Comparison of ENCODE assay signal across 23 cellular contexts in genomic region chr12:63196168-63196567, GRCh38. TPM values are rescaled to one million over a fixed set of nuclear protein-coding genes. Genes with fewer than 3 reads are reported as not detected.
DNase-seq lines count a peak whose midpoint lies in the region; ATAC-seq, FAIRE-seq and TF ChIP-seq lines count a peak whose summit lies in the region.
"Had no signal": no experiment of that assay in that cellular context is flagged by ENCODE, and none has a peak within 500 bp of the region (broad histone marks: within the 10 kb centered on the region; RNA-seq: fewer than 3 reads in every experiment).

No MANE protein-coding gene starts in this region.

- H3K14ac ChIP-seq in H1 (ENCODE audit: insufficient read length), result no peak overlapping the region

- intact Hi-C loops in Calu3 (cut with micrococcal nuclease; ENCODE audit: unreplicated experiment) (no loop called here), body of pancreas (cut with DNase I) (no loop called here)

- peaks cover 11% of the 10 kb centered on the region for H3K4me1 Mint-ChIP-seq in Calu3 (ENCODE audit: low read depth, unreplicated experiment)
- H3K4me1 Mint-ChIP-seq: CD4-positive, alpha-beta memory T cell had no signal

- no peak overlapping the region for H4K8ac ChIP-seq in H1 (ENCODE audit: extremely low read depth, insufficient read depth, low read length)

- H3K27ac ChIP-seq in H1 (ENCODE audit: low read depth, low read length) (no peak overlapping the region), body of pancreas (no peak overlapping the region)
- H3K27ac ChIP-seq: A549 had no signal

- TF ChIP-seq RAD21 in H1 (IDR thresholded peaks at IDR 0.05 in 1 of 2, conservative IDR thresholded peaks at IDR 0.05 in 1 of 2; ENCODE audit: low read depth in 2 of 2, low read length in 2 of 2), result no peak

- no peak for FAIRE-seq in H1 (lab: Jason Lieb, UNC)
- FAIRE-seq: A549, D721Med, GM12891, GM18507 had no signal

- BruUV-seq in Calu3 (replicated peaks; lab: Mats Ljungman, UMichigan), result no TSS peak

- no peak overlapping the region for H4K91ac ChIP-seq in H1 (replicated peaks; ENCODE audit: insufficient read length, low read length)

- no peak overlapping the region for H2BK120ac ChIP-seq in H1 (replicated peaks; ENCODE audit: low read depth, low read length)

- no peaks in the 10 kb centered on the region for H3K9me3 ChIP-seq in H1 (ENCODE audit: insufficient read depth in 2 of 2, low read depth in 1 of 2, low read length in 1 of 2)
- no peaks in the 10 kb centered on the region for H3K9me3 ChIP-seq in body of pancreas
- H3K9me3 ChIP-seq: A549 had no signal

- DNase-seq in Calu3, result peak; percentile 15
- DNase-seq in H1 (ENCODE audit: low read depth in 1 of 2, low spot score in 2 of 2), result no peak
- peak; percentile 33 for DNase-seq in mucosa of gallbladder (ENCODE audit: low spot score)
- DNase-seq in HUDEP-2 (lab: John Stamatoyannopoulos, UW; ENCODE audit: unreplicated experiment in 76 of 76), result no peak
- no peak for DNase-seq in GM03348 (ENCODE audit: low spot score)
- DNase-seq in cortex of kidney (lab: John Stamatoyannopoulos, UW), result no peak
- no peak for DNase-seq in body of pancreas
- DNase-seq: 8988T; C1 segment of cervical spinal cord; CD4-positive, alpha-beta memory T cell; COR-L47; DMS 273 treated with DMSO at 0.1 percent for 48 hours; DMS79; EL; GDM1; GOT3; H7; HCEC 1CT had no signal

- H3K4me1 ChIP-seq in H1 (replicated peaks in 1 of 4; ENCODE audit: control insufficient read depth in 3 of 4, insufficient read depth in 4 of 4, low read length in 3 of 4) (no peaks in the 10 kb centered on the region), body of pancreas (no peaks in the 10 kb centered on the region)
- H3K4me1 ChIP-seq: A549 had no signal

- no peak overlapping the region for H2BK5ac ChIP-seq in H1 (ENCODE audit: low read depth, low read length)

- no peaks in the 10 kb centered on the region for H3K79me1 ChIP-seq in H1 (ENCODE audit: low read depth, low read length)

- ATAC-seq in body of pancreas, result no peak
- ATAC-seq: A549 had no signal

- no peak overlapping the region for H2AK5ac ChIP-seq in H1 (ENCODE audit: low read depth, low read length)

- H3K9me3 Mint-ChIP-seq in Calu3 (ENCODE audit: low read depth, unreplicated experiment), result peaks cover 8% of the 10 kb centered on the region

- peaks cover 13% of the 10 kb centered on the region for H3K27me3 Mint-ChIP-seq in Calu3 (ENCODE audit: unreplicated experiment)

- 0 out of 2 replicates have a peak overlapping the region, but pooled peaks have one; percentile 8 for H2AFZ ChIP-seq in H1 (ENCODE audit: low read length)

- H3K4me3 Mint-ChIP-seq in Calu3 (ENCODE audit: low read depth, unreplicated experiment), result no peak overlapping the region
- H3K4me3 Mint-ChIP-seq: CD4-positive, alpha-beta memory T cell had no signal

- H2BK15ac ChIP-seq in H1 (ENCODE audit: low read length), result no peak overlapping the region

- no peak overlapping the region for H3K4me2 ChIP-seq in H1 (ENCODE audit: insufficient read depth in 1 of 2, low read depth in 2 of 2, low read length in 2 of 2)
- H3K4me2 ChIP-seq: A549 had no signal

- TF ChIP-seq POLR2A in H1 (IDR thresholded peaks at IDR 0.05; ENCODE audit: control extremely low read depth in 1 of 2, low read depth in 2 of 2, low read length in 2 of 2), result no peak
- no peak for TF ChIP-seq POLR2A in body of pancreas (IDR thresholded peaks at IDR 0.05)

- WGBS in H1 (ENCODE audit: extremely low coverage in 1 of 2, insufficient coverage in 1 of 2, insufficient read length in 1 of 2, insufficient replicate concordance in 2 of 2, low coverage in 1 of 2, low lambda C conversion rate in 2 of 2, missing lambda C conversion rate in 1 of 2), 2 experiments, result 91% methylated on average over 7 of the region's 7 CpGs; no CpG with 5 or more reads in 1 of the 2 experiments
- 53 to 63% methylated on average over 7 of the region's 7 CpGs for WGBS in body of pancreas, 2 donors

- no peak overlapping the region for H3K9ac ChIP-seq in H1 (replicated peaks in 1 of 4; ENCODE audit: extremely low read depth in 1 of 4, low read depth in 3 of 4, low read length in 3 of 4)

- H4K5ac ChIP-seq in H1 (ENCODE audit: insufficient read length, low read depth, low read length), result no peak overlapping the region

- no peaks in the 10 kb centered on the region for H3K36me3 ChIP-seq in H1 (ENCODE audit: control insufficient read depth in 2 of 4, insufficient read depth in 4 of 4, low read length in 3 of 4)
- H3K36me3 ChIP-seq in body of pancreas (replicated peaks in 1 of 2; ENCODE audit: insufficient read depth in 1 of 2, low read depth in 2 of 2), result no peaks in the 10 kb centered on the region

- CTCF ChIA-PET in Calu3 (lab: Charles Lee), result no interaction called here
- CTCF ChIA-PET in H1 (lab: Charles Lee; ENCODE audit: partially characterized antibody), result interaction anchor here (1.1 kb wide), 1 partner anchor 45 kb away, joined by 3 read pairs; the partner anchor contains the start of gene AVPR1A

- TF ChIP-seq CTCF in Calu3 (IDR thresholded peaks at IDR 0.05; ENCODE audit: unreplicated experiment), result no peak
- TF ChIP-seq CTCF in H1 (IDR thresholded peaks at IDR 0.05; ENCODE audit: control extremely low read depth in 1 of 3, insufficient read depth in 1 of 3, low read depth in 1 of 3, low read length in 3 of 3), result no peak
- no peak for TF ChIP-seq CTCF in body of pancreas (IDR thresholded peaks at IDR 0.05)

- H4K20me1 ChIP-seq in H1 (replicated peaks in 1 of 2; ENCODE audit: control insufficient read depth in 1 of 2, insufficient read depth in 2 of 2, low read length in 2 of 2), result no peaks in the 10 kb centered on the region

- H3K4ac ChIP-seq in H1 (replicated peaks; ENCODE audit: insufficient read length, low read depth, low read length), result no peak overlapping the region

- H3K23me2 ChIP-seq in H1 (ENCODE audit: low read depth, low read length), result no peaks in the 10 kb centered on the region

- H3K79me2 ChIP-seq in H1 (ENCODE audit: control insufficient read depth in 1 of 2, insufficient read depth in 2 of 2, low read length in 2 of 2), result no peaks in the 10 kb centered on the region

- H3K18ac ChIP-seq in H1 (ENCODE audit: extremely low read depth, low read length), result no peak overlapping the region

- no peak overlapping the region for H3K56ac ChIP-seq in H1 (replicated peaks; ENCODE audit: insufficient read length, low read depth, low read length)

- no peak overlapping the region for H3K23ac ChIP-seq in H1 (ENCODE audit: insufficient read length)

- no peak overlapping the region for H3K4me3 ChIP-seq in H1 (ENCODE audit: extremely low read depth in 1 of 4, insufficient read depth in 2 of 4, low read depth in 3 of 4, low read length in 4 of 4)
- H3K4me3 ChIP-seq in body of pancreas, result no peak overlapping the region
- H3K4me3 ChIP-seq: A549 had no signal

- POLR2A ChIA-PET in H1 (lab: Charles Lee; ENCODE audit: partially characterized antibody), result no interaction called here

- no peak overlapping the region for H2BK12ac ChIP-seq in H1 (ENCODE audit: low read depth, low read length)

- TF ChIP-seq EP300 in H1 (IDR thresholded peaks at IDR 0.05; ENCODE audit: borderline replicate concordance in 1 of 2, low read depth in 2 of 2, low read length in 2 of 2), result no peak

- H2BK20ac ChIP-seq in H1 (ENCODE audit: low read length), result no peak overlapping the region

- H3K36me3 Mint-ChIP-seq in Calu3 (ENCODE audit: insufficient read depth, unreplicated experiment), result no peaks in the 10 kb centered on the region
- H3K36me3 Mint-ChIP-seq: CD4-positive, alpha-beta memory T cell had no signal

- H3K27me3 ChIP-seq in H1 (replicated peaks in 1 of 4; ENCODE audit: control insufficient read depth in 3 of 4, extremely low read depth in 1 of 4, insufficient read depth in 3 of 4, low read length in 3 of 4), result no peaks in the 10 kb centered on the region
- H3K27me3 ChIP-seq in body of pancreas, result no peaks in the 10 kb centered on the region

- H3K27ac Mint-ChIP-seq in Calu3 (ENCODE audit: unreplicated experiment), result no peak overlapping the region
- H3K27ac Mint-ChIP-seq: CD4-positive, alpha-beta memory T cell had no signal

TF ChIP-seq in H1, 55 proteins besides CTCF, POLR2A, EP300 and RAD21:
- no peak for TF ChIP-seq SAP30 (IDR thresholded peaks at IDR 0.05; ENCODE audit: insufficient read depth, insufficient replicate concordance, low read length)
- no peak for TF ChIP-seq CBX8 (IDR thresholded peaks at IDR 0.05; ENCODE audit: borderline replicate concordance, low read depth, low read length)
- TF ChIP-seq RBBP5 (IDR thresholded peaks at IDR 0.05; ENCODE audit: borderline replicate concordance, low read depth, low read length), result no peak
- TF ChIP-seq SP2 (IDR thresholded peaks at IDR 0.05; ENCODE audit: low read length), result no peak
- no peak for TF ChIP-seq SIRT6 (IDR thresholded peaks at IDR 0.05; ENCODE audit: low read length)
- TF ChIP-seq SIN3A (conservative IDR thresholded peaks at IDR 0.05 in 1 of 2, IDR thresholded peaks at IDR 0.05 in 1 of 2; ENCODE audit: low read depth in 1 of 2, low read length in 2 of 2), result no peak
- no peak for TF ChIP-seq NANOG (IDR thresholded peaks at IDR 0.05; ENCODE audit: insufficient read depth, low read depth, low read length, poor library complexity, severe bottlenecking)
- no peak for TF ChIP-seq CHD1 (IDR thresholded peaks at IDR 0.05; ENCODE audit: low read depth, low read length)
- no peak for TF ChIP-seq TBP (IDR thresholded peaks at IDR 0.05; ENCODE audit: low read depth, low read length)
TF ChIP-seq in H1: peak in this region for 0.

RNA-seq across cellular contexts. Expression of gene AVPR1A, which starts 45.2 kb away (rescaled TPM):
- 0.66 and 0.98 TPM in 2 replicates for total RNA-seq in Calu3 (2022)
- 0.11 and 0.20 TPM in 2 replicates for total RNA-seq in H1 (2021; fragmentation: NEBNext Ultra II Directional; extraction: Animal tissue kit (Norgen Biotek cat#: 25700))
- 0.13 and 0.14 TPM in 2 replicates for polyA plus RNA-seq in H1 (2011; rRNA removed)
- 0.09 TPM for polyA plus RNA-seq in H1 (2011; cell fraction: cytosol; rRNA removed)
- polyA plus RNA-seq in H1 (2011; cell fraction: nucleus; rRNA removed), result 0.01 TPM
- polyA plus RNA-seq in H1 (2012, experiment 1 of 2), result 0.09 to 0.11 TPM (median 0.11 TPM) in 3 of 4 replicates, not detected in the other
- polyA plus RNA-seq in H1 (2012, experiment 2 of 2), result not detected
- 0.12 TPM for polyA plus RNA-seq in H1 (2013, experiment 1 of 2)
- 0.29 TPM for polyA plus RNA-seq in H1 (2013, experiment 2 of 2)
- polyA minus RNA-seq in H1 (2011; rRNA and poly(A)+ RNA removed), result 0.13 and 0.49 TPM in 2 replicates
- polyA minus RNA-seq in H1 (2011; cell fraction: cytosol; rRNA and poly(A)+ RNA removed), result 0.15 TPM
- polyA minus RNA-seq in H1 (2011; cell fraction: nucleus; rRNA and poly(A)+ RNA removed), result 0.30 TPM
- 0.98 TPM for total RNA-seq in mucosa of gallbladder
- total RNA-seq in body of pancreas, result 1 to 10 TPM; 1.8 to 2.0 TPM
- total RNA-seq: CD4-positive, alpha-beta memory T cell had no signal
- polyA plus RNA-seq: BJ; CD4-positive, alpha-beta memory T cell had no signal

Comparison
In these comparisons a context has a peak if more than half of its experiments do, and no peak if none do; other contexts are left out.
1. DNase-seq: peak in Calu3 (single experiment) and mucosa of gallbladder (single experiment); none in H1 (0 of 2), HUDEP-2 (0 of 76), GM03348 (single experiment), cortex of kidney (single experiment) and body of pancreas (0 of 4).